Comparison of ENCODE assay signal across 21 cellular contexts in the genomic region with DNA sequence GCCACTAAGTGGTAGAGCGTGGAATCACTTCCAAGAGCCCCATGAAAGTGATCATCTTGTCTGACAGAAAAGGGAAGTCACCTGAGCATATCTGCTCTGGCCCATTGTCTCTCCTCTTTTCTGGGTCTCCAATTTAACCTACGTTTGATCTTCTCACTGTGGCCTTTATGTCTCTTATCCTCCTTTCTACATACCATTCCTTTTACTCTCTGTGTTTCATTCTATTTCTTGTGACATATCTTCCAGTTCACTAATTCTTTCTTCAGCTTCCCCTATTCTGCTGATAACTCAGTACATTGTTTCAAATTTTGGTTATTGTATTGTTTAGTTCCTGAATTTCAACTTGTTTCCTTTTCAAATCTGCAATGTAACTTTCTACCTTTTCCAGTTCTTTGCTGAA.
DNase-seq lines count a peak whose midpoint lies in the region; ATAC-seq, FAIRE-seq and TF ChIP-seq lines count a peak whose summit lies in the region.
"Had no signal": no experiment of that assay in that cellular context is flagged by ENCODE, and none has a peak within 500 bp of the region (broad histone marks: within the 10 kb centered on the region; RNA-seq: fewer than 3 reads in every experiment).

No MANE protein-coding gene starts in this region.

- H3K79me1 ChIP-seq in IMR-90 (ENCODE audit: low read depth in 1 of 2, low read length in 2 of 2) = no peaks in the 10 kb centered on the region

- CTCF ChIA-PET in SK-N-SH (lab: Yijun Ruan, JAX) = no interaction called here
- CTCF ChIA-PET in IMR-90 (lab: Yijun Ruan, JAX) = no interaction called here
- CTCF ChIA-PET in K562 (lab: Yijun Ruan, JAX; ENCODE audit: low intra/inter-chr PET ratio) = no interaction called here

- no peak overlapping the region for H4K8ac ChIP-seq in IMR-90 (ENCODE audit: low read depth in 2 of 2, low read length in 2 of 2)

- H3K4ac ChIP-seq in IMR-90 (ENCODE audit: low read depth, low read length) = no peak overlapping the region

- no peak overlapping the region for H3K14ac ChIP-seq in IMR-90 (replicated peaks; ENCODE audit: low read depth, low read length)

- H3K4me2 ChIP-seq in SK-N-SH (no peak overlapping the region), IMR-90 (ENCODE audit: low read depth, low read length) (no peak overlapping the region), K562 (ENCODE audit: insufficient read depth, low read length) (no peak overlapping the region)
- H3K4me2 ChIP-seq: GM23338 had no signal

- peak overlapping the region; percentile 44; the same call in 1 of the 3 replicates for H2BK15ac ChIP-seq in IMR-90 (ENCODE audit: low read depth, low read length)

- 0 out of 2 replicates have a peak, but pooled peaks cover 5% of the 10 kb centered on the region for H3K9me3 ChIP-seq in SK-N-SH
- H3K9me3 ChIP-seq in IMR-90 (ENCODE audit: control insufficient read depth, insufficient read depth, low read length) = peaks cover 17% of the 10 kb centered on the region
- H3K9me3 ChIP-seq in K562 (replicated peaks; ENCODE audit: control insufficient read depth, insufficient read depth, low read depth, low read length) = no peaks in the 10 kb centered on the region
- H3K9me3 ChIP-seq: HAP-1 had no signal

- H2BK20ac ChIP-seq in IMR-90 (ENCODE audit: low read depth, low read length) = no peak overlapping the region

- no peak overlapping the region for H3K23ac ChIP-seq in IMR-90 (ENCODE audit: low read depth, low read length)

- no peak overlapping the region for H4K91ac ChIP-seq in IMR-90 (ENCODE audit: insufficient read depth, low read depth, low read length)

- dilution Hi-C loops in IMR-90 (cut with HindIII; ENCODE audit: low sequenced_read_pairs, unreplicated experiment) = no loop called here

- WGBS in SK-N-SH (ENCODE audit: low lambda C conversion rate) = 75% methylated on average over 2 of the region's 2 CpGs
- WGBS in IMR-90 (ENCODE audit: extremely low coverage in 2 of 2, insufficient read length in 1 of 2), 2 experiments = no CpG with 5 or more reads among the region's 2 CpGs
- 0% methylated on average over 2 of the region's 2 CpGs for WGBS in K562 (ENCODE audit: insufficient coverage, low coverage, missing lambda C conversion rate)

- H3K9me1 ChIP-seq in IMR-90 (ENCODE audit: insufficient read depth, low read length) (peaks cover 8% of the 10 kb centered on the region; the same call in 1 of the 2 replicates), K562 (ENCODE audit: control insufficient read depth, insufficient read depth, low read length) (no peaks in the 10 kb centered on the region)

- no peak overlapping the region for H2BK5ac ChIP-seq in IMR-90 (ENCODE audit: low read depth, low read length, poor library complexity, severe bottlenecking)

- TF ChIP-seq EP300 in SK-N-SH (IDR thresholded peaks at IDR 0.05; ENCODE audit: borderline replicate concordance in 1 of 2, low read depth in 1 of 2, low read length in 1 of 2) (no peak), K562 (IDR thresholded peaks at IDR 0.05; ENCODE audit: low read length) (no peak)

- POLR2A ChIA-PET in SK-N-SH (lab: Yijun Ruan, JAX) (no interaction called here), IMR-90 (lab: Charles Lee; ENCODE audit: unreplicated experiment) (no interaction called here), K562 (lab: Yijun Ruan, JAX) (interaction anchor here (0.6 kb wide), 1 partner anchor 25 kb away, joined by 3 read pairs; no protein-coding TSS in a partner anchor)

- ATAC-seq in SK-N-SH treated with all-trans-retinoic acid at 6 μM for 48 hours (no peak), IMR-90 (ENCODE audit: low read depth) (no peak), K562 (no peak), GM21717 (IDR thresholded peaks at IDR 0.05; ENCODE audit: unreplicated experiment) (no peak)
- ATAC-seq: GM23338 had no signal

- no peak overlapping the region for H2AK5ac ChIP-seq in IMR-90 (ENCODE audit: low read depth, low read length)

- H3K36me3 ChIP-seq in SK-N-SH (replicated peaks in 1 of 2; ENCODE audit: control insufficient read depth in 1 of 2, insufficient read depth in 2 of 2, low read length in 1 of 2) (no peaks in the 10 kb centered on the region), IMR-90 (ENCODE audit: control insufficient read depth, insufficient read depth, low read length) (no peaks in the 10 kb centered on the region), K562 (ENCODE audit: control insufficient read depth, insufficient read depth, low read length) (no peaks in the 10 kb centered on the region)
- H3K36me3 ChIP-seq: HAP-1 had no signal

- DNase-seq in SK-N-SH (no peak), IMR-90 (no peak), K562 (ENCODE audit: extremely low read depth in 1 of 4, low spot score in 3 of 4) (no peak), glomerular visceral epithelial cell (ENCODE audit: extremely low spot score) (no peak), caudate nucleus (lab: John Stamatoyannopoulos, UW) (no peak)
- DNase-seq: 8988T; C1 segment of cervical spinal cord; Calu3; CD4-positive, alpha-beta memory T cell; COR-L47; DMS53; DMS79 treated with DMSO at 0.1 percent for 48 hours; GF-D8 had no signal

- H4K20me1 ChIP-seq in SK-N-SH (ENCODE audit: insufficient read depth) (no peaks in the 10 kb centered on the region), IMR-90 (ENCODE audit: insufficient read depth, low read length) (no peaks in the 10 kb centered on the region), K562 (replicated peaks; ENCODE audit: control insufficient read depth, insufficient read depth, low read length) (no peaks in the 10 kb centered on the region; the same call in 1 of the 2 replicates)

- 0 out of 2 replicates have a peak overlapping the region, but pooled peaks have one; percentile 27 for H2BK120ac ChIP-seq in IMR-90 (ENCODE audit: low read depth, low read length)

- H3K4me3 ChIP-seq in SK-N-SH (ENCODE audit: low read depth in 2 of 2, low read length in 1 of 2) (no peak overlapping the region), IMR-90 (ENCODE audit: insufficient read depth, low read depth, low read length) (no peak overlapping the region), K562 (no peak overlapping the region)
- H3K4me3 ChIP-seq: GM23338, HAP-1 had no signal

- TF ChIP-seq POLR2A in IMR-90 (IDR thresholded peaks at IDR 0.05; ENCODE audit: low read depth, low read length) = no peak
- no peak for TF ChIP-seq POLR2A in K562 (conservative IDR thresholded peaks at IDR 0.05)

- H3K79me2 ChIP-seq in SK-N-SH (ENCODE audit: insufficient read depth) (no peaks in the 10 kb centered on the region), K562 (ENCODE audit: control insufficient read depth, insufficient read depth, low read length) (no peaks in the 10 kb centered on the region)

- TF ChIP-seq RAD21 in SK-N-SH (IDR thresholded peaks at IDR 0.05; ENCODE audit: low read length) (no peak), IMR-90 (IDR thresholded peaks at IDR 0.05; ENCODE audit: low read length) (no peak), K562 (CRISPR knock-in tag; conservative IDR thresholded peaks at IDR 0.05 in 1 of 2, IDR thresholded peaks at IDR 0.05 in 1 of 2) (no peak)

- H2AFZ ChIP-seq in SK-N-SH (ENCODE audit: low read depth) (no peak overlapping the region), IMR-90 (replicated peaks; ENCODE audit: low read length, poor library complexity) (no peak overlapping the region), K562 (ENCODE audit: low read depth, low read length) (no peak overlapping the region)
- H2AFZ ChIP-seq: GM23338 had no signal

- H3K9ac ChIP-seq in SK-N-SH (no peak overlapping the region), IMR-90 (ENCODE audit: low read depth, low read length) (no peak overlapping the region), K562 (ENCODE audit: insufficient read depth in 1 of 2, low read depth in 2 of 2, low read length in 2 of 2) (no peak overlapping the region)

- FAIRE-seq in K562 (lab: Jason Lieb, UNC) = no peak
- FAIRE-seq: GM12891, GM18507, GM19239, H54 had no signal

- no TSS peak for BruUV-seq in IMR-90 (replicated peaks; lab: Mats Ljungman, UMichigan)
- no TSS peak for BruUV-seq in K562 (replicated peaks; lab: Mats Ljungman, UMichigan)

- no peak overlapping the region for H4K5ac ChIP-seq in IMR-90 (ENCODE audit: low read depth, low read length)

- intact Hi-C loops in IMR-90 (cut with micrococcal nuclease) (no loop called here), K562 (cut with micrococcal nuclease) (no loop called here)

- H3K18ac ChIP-seq in IMR-90 (ENCODE audit: low read depth, low read length) = no peak overlapping the region

- TF ChIP-seq CTCF in SK-N-SH (IDR thresholded peaks at IDR 0.05) (no peak), IMR-90 (conservative IDR thresholded peaks at IDR 0.05; ENCODE audit: low read depth, low read length) (no peak), K562 (IDR thresholded peaks at IDR 0.05 in 2 of 3, conservative IDR thresholded peaks at IDR 0.05 in 1 of 3; ENCODE audit: insufficient read depth in 2 of 3, low read depth in 1 of 3, low read length in 3 of 3) (no peak)

- H3K27ac ChIP-seq in SK-N-SH (ENCODE audit: low read depth in 2 of 2, low read length in 1 of 2) = no peak overlapping the region
- no peak overlapping the region for H3K27ac ChIP-seq in IMR-90 (ENCODE audit: insufficient read depth, low read length)
- no peak overlapping the region for H3K27ac ChIP-seq in K562 (ENCODE audit: extremely low read depth, low read depth, low read length)
- no peak overlapping the region for H3K27ac ChIP-seq in caudate nucleus (ENCODE audit: low read depth, low read length)

- no peak overlapping the region for H3K56ac ChIP-seq in IMR-90 (ENCODE audit: extremely low read depth, insufficient read depth, low read length)

- no peak overlapping the region for H2AK9ac ChIP-seq in IMR-90 (replicated peaks; ENCODE audit: low read depth, low read length, poor library complexity)

- H3K27me3 ChIP-seq in SK-N-SH (ENCODE audit: insufficient read depth) = no peaks in the 10 kb centered on the region
- no peaks in the 10 kb centered on the region for H3K27me3 ChIP-seq in IMR-90 (ENCODE audit: control insufficient read depth, insufficient read depth, low read length)
- H3K27me3 ChIP-seq in K562 (ENCODE audit: control insufficient read depth in 2 of 2, insufficient read depth in 2 of 2, low read length in 2 of 2) = no peaks in the 10 kb centered on the region

- no peaks in the 10 kb centered on the region for H3K9me2 ChIP-seq in SK-N-SH

- H3K4me1 ChIP-seq in SK-N-SH (ENCODE audit: control insufficient read depth in 1 of 2, insufficient read depth in 2 of 2, low read depth in 1 of 2, low read length in 1 of 2) = no peaks in the 10 kb centered on the region; a peak in 1 of 4 replicates
- H3K4me1 ChIP-seq in IMR-90 (ENCODE audit: control insufficient read depth, insufficient read depth, low read length) = peaks cover 14% of the 10 kb centered on the region
- no peaks in the 10 kb centered on the region for H3K4me1 ChIP-seq in K562 (replicated peaks in 1 of 2; ENCODE audit: control insufficient read depth in 2 of 2, insufficient read depth in 2 of 2, low read length in 2 of 2)
- H3K4me1 ChIP-seq: HAP-1 had no signal

- in situ Hi-C loops in IMR-90 (cut with MboI; ENCODE audit: low sequenced_read_pairs) = no loop called here
- in situ Hi-C loops in K562 (cut with MboI) = loop anchor here (25.0 kb wide), 1 partner anchor 1556 kb away; no protein-coding TSS in a partner anchor

- no peaks in the 10 kb centered on the region for H3F3A ChIP-seq in SK-N-SH (replicated peaks; ENCODE audit: insufficient read depth)

TF ChIP-seq in SK-N-SH treated with all-trans-retinoic acid at 6 μM for 48 hours, 23 proteins besides CTCF, POLR2A, EP300 and RAD21 (continues in another document):
- no peak for TF ChIP-seq ESRRG (CRISPR knock-in tag; IDR thresholded peaks at IDR 0.05)
